In the genomic region with DNA sequence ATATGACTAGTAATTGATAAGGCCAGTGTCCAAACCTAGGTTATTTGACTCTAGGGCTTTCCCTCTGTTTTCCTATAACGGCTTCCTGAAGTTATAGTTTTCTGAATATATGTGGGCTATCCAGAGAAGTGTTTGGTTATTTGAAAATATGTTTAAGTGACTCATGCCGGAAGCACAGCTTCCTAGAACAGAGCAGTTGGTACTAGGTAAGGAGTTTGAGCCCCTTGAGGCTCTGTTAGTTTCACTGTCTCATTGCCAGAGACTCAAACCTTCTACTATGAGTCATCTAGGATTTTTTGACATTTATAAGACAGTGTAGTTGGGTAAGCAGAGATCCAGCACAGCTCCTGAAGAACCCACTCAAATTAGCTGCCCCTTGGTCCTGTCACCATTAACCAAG, we compare ENCODE assay signal across 8 cellular contexts. TPM values are rescaled to one million over a fixed set of nuclear protein-coding genes. Genes with fewer than 3 reads are reported as not detected.
DNase-seq lines count a peak whose midpoint lies in the region; ATAC-seq, FAIRE-seq and TF ChIP-seq lines count a peak whose summit lies in the region.

No MANE protein-coding gene starts in this region.

- FAIRE-seq in D721Med (lab: Jason Lieb, UNC) = no peak

- peak; percentile 7 for DNase-seq in GM03348 (ENCODE audit: low spot score)
- DNase-seq in HPDE6-E6E7 (ENCODE audit: extremely low spot score) = peak; percentile 47
- DNase-seq in dermis blood vessel endothelial cell = peak; percentile 82
- no peak for DNase-seq in NCI-H2107 treated with DMSO at 0.1 percent for 48 hours (lab: John Stamatoyannopoulos, UW; ENCODE audit: unreplicated experiment)
- no peak for DNase-seq in D721Med (ENCODE audit: insufficient read length, low spot score)
- no peak for DNase-seq in posterior cingulate gyrus
- no peak for DNase-seq in NCI-H2081 treated with DMSO at 0.1 percent for 48 hours (lab: John Stamatoyannopoulos, UW)

- ATAC-seq in GM21447 (IDR thresholded peaks at IDR 0.05; ENCODE audit: unreplicated experiment) = peak; percentile 91

- intact Hi-C loops in posterior cingulate gyrus (cut with DNase I) = no loop called here

- no peak for TF ChIP-seq CTCF in D721Med (IDR thresholded peaks at IDR 0.05; ENCODE audit: insufficient read depth, missing control alignments)

RNA-seq across cellular contexts. Expression of a gene that starts 27.1 kb away (rescaled TPM):
- 81.2 and 109 TPM in 2 replicates for total RNA-seq in dermis blood vessel endothelial cell

RNA-seq across cellular contexts. Expression of a gene that starts 27.1 kb away (rescaled TPM):
- total RNA-seq in dermis blood vessel endothelial cell = 58.7 and 60.6 TPM in 2 replicates

Comparison
In these comparisons a context has a peak if more than half of its experiments do, and no peak if none do; other contexts are left out.
1. DNase-seq: peak in GM03348 (single experiment), HPDE6-E6E7 (single experiment) and dermis blood vessel endothelial cell (single experiment); none in NCI-H2107 treated with DMSO at 0.1 percent for 48 hours (single experiment), D721Med (single experiment), posterior cingulate gyrus (0 of 10) and NCI-H2081 treated with DMSO at 0.1 percent for 48 hours (single experiment).